ENCODE assay signal across 8 cellular contexts in genomic region chr15:65184944-65185717, GRCh38. TPM values are rescaled to one million over a fixed set of nuclear protein-coding genes. Genes with fewer than 3 reads are reported as not detected.
DNase-seq lines count a peak whose midpoint lies in the region; ATAC-seq, FAIRE-seq and TF ChIP-seq lines count a peak whose summit lies in the region.

CLPX (minus strand) TSS chr15:65185342; CDS start chr15:65185153, 189 bp downstream.

- no peaks in the 10 kb centered on the region for H3K9me3 ChIP-seq in Loucy (ENCODE audit: insufficient read depth, low read depth, low read length)
- no peaks in the 10 kb centered on the region for H3K9me3 ChIP-seq in RWPE2 (ENCODE audit: severe bottlenecking)

- no peak for TF ChIP-seq CTCF in Loucy (conservative IDR thresholded peaks at IDR 0.05; ENCODE audit: low read length)
- no peak for TF ChIP-seq CTCF in RWPE2 (IDR thresholded peaks at IDR 0.05; ENCODE audit: poor library complexity, severe bottlenecking)

- peak; percentile 53; the same call in 1 of the 2 replicates for TF ChIP-seq POLR2A in H54 (IDR thresholded peaks at IDR 0.05; ENCODE audit: low read depth, low read length)

- peak within 1 kb of the TSS; percentile 94 for H3K4me2 ChIP-seq in Loucy (ENCODE audit: low read depth, low read length, poor library complexity, severe bottlenecking)

- H3K9ac ChIP-seq in Loucy (ENCODE audit: low read depth, low read length, poor library complexity, severe bottlenecking), result peak within 1 kb of the TSS; percentile 99

- POLR2A ChIA-PET in naive thymus-derived CD8-positive, alpha-beta T cell (lab: Charles Lee), result interaction anchor here (0.5 to 2.7 kb wide), 13 partner anchors 9 to 616 kb away, joined by 3 to 41 read pairs (median 5); partner anchors contain the start of genes PARP16, PDCD7 and RNU5B-1

- H3K36me3 ChIP-seq in Loucy (ENCODE audit: insufficient read depth, low read length), result no peaks in the 10 kb centered on the region
- H3K36me3 ChIP-seq in RWPE2 (ENCODE audit: low read depth), result peaks cover 21% of the 10 kb centered on the region

- H3K27me3 Mint-ChIP-seq in activated T-helper 2 cell treated with anti-CD3 and anti-CD28 coated beads, Interferon-gamma antibody, Interleukin-2, Interleukin-4, amounts not matched to agents 10 μg/mL and 5 μg/mL and 100 μg/mL, durations not matched to agents 14 hours and 24 hours and 36 hours (ENCODE audit: low read depth), result no peaks in the 10 kb centered on the region
- H3K27me3 Mint-ChIP-seq in naive thymus-derived CD8-positive, alpha-beta T cell, result no peaks in the 10 kb centered on the region
- no peaks in the 10 kb centered on the region for H3K27me3 Mint-ChIP-seq in stimulated activated naive B cell treated with anti-CD40 and anti-IgM and Interleukin-4, amounts not matched to agents 10 μg/mL and 1 μg/mL and 100 μg/mL, for 72 hours

- DNase-seq in EL (peak; percentile 93), H54 (ENCODE audit: insufficient read length, low spot score) (peak; percentile 69), RWPE2 (ENCODE audit: low spot score) (peak; percentile 95), fibroblast of peridontal ligament (ENCODE audit: extremely low read depth) (peak; percentile 91)
- peak; percentile 88 for DNase-seq in activated T-helper 2 cell treated with anti-CD3 and anti-CD28 coated beads, Interferon-gamma antibody, Interleukin-2, Interleukin-4, amounts not matched to agents 10 μg/mL and 5 μg/mL and 100 μg/mL, durations not matched to agents 14 hours and 24 hours and 36 hours (ENCODE audit: low spot score)
- peak; percentile 79 to 96 (median 92) for DNase-seq in naive thymus-derived CD8-positive, alpha-beta T cell
- peak; percentile 89 for DNase-seq in stimulated activated naive B cell treated with anti-CD40 and anti-IgM and Interleukin-4, amounts not matched to agents 10 μg/mL and 1 μg/mL and 100 μg/mL, for 72 hours

- H3K36me3 Mint-ChIP-seq in activated T-helper 2 cell treated with anti-CD3 and anti-CD28 coated beads, Interferon-gamma antibody, Interleukin-2, Interleukin-4, amounts not matched to agents 10 μg/mL and 5 μg/mL and 100 μg/mL, durations not matched to agents 14 hours and 24 hours and 36 hours (ENCODE audit: low read depth), result peaks cover 18% of the 10 kb centered on the region
- H3K36me3 Mint-ChIP-seq in naive thymus-derived CD8-positive, alpha-beta T cell, result peaks cover 0 to 9% (median 2%) of the 10 kb centered on the region in 3 donors
- peaks cover 3 to 8% of the 10 kb centered on the region in 2 donors for H3K36me3 Mint-ChIP-seq in stimulated activated naive B cell treated with anti-CD40 and anti-IgM and Interleukin-4, amounts not matched to agents 10 μg/mL and 1 μg/mL and 100 μg/mL, for 72 hours

- intact Hi-C loops in activated T-helper 2 cell treated with anti-CD3 and anti-CD28 coated beads, Interferon-gamma antibody, Interleukin-2, Interleukin-4, amounts not matched to agents 10 μg/mL and 5 μg/mL and 100 μg/mL, durations not matched to agents 14 hours and 24 hours and 36 hours (cut with micrococcal nuclease), result loop anchor here (1.0 to 5.0 kb wide), 4 partner anchors 52 to 483 kb away; partner anchors contain the start of genes PDCD7, RNU5A-1 and RNU5B-1

- ATAC-seq in RWPE2 (ENCODE audit: low read depth), result peak; percentile 85
- peak; percentile 96 to 97 for ATAC-seq in naive thymus-derived CD8-positive, alpha-beta T cell
- ATAC-seq in stimulated activated naive B cell treated with anti-CD40 and anti-IgM and Interleukin-4, amounts not matched to agents 10 μg/mL and 1 μg/mL and 100 μg/mL, for 72 hours (replicated peaks), result peak; percentile 90 to 92

- peaks cover 50% of the 10 kb centered on the region for H3K79me2 ChIP-seq in Loucy (ENCODE audit: insufficient read depth, low read length)

- FAIRE-seq in H54 (lab: Jason Lieb, UNC), result no peak

- peaks cover 8% of the 10 kb centered on the region for H3K27me3 ChIP-seq in Loucy (ENCODE audit: insufficient read depth, low read length, poor library complexity, severe bottlenecking)
- H3K27me3 ChIP-seq in RWPE2 (ENCODE audit: insufficient read depth, poor library complexity, severe bottlenecking), result no peaks in the 10 kb centered on the region

- peak within 1 kb of the TSS; percentile 97 for H3K4me3 Mint-ChIP-seq in activated T-helper 2 cell treated with anti-CD3 and anti-CD28 coated beads, Interferon-gamma antibody, Interleukin-2, Interleukin-4, amounts not matched to agents 10 μg/mL and 5 μg/mL and 100 μg/mL, durations not matched to agents 14 hours and 24 hours and 36 hours (ENCODE audit: low read depth)
- peak within 1 kb of the TSS; percentile 89 to 97 (median 94) for H3K4me3 Mint-ChIP-seq in naive thymus-derived CD8-positive, alpha-beta T cell
- peak within 1 kb of the TSS; percentile 94 for H3K4me3 Mint-ChIP-seq in stimulated activated naive B cell treated with anti-CD40 and anti-IgM and Interleukin-4, amounts not matched to agents 10 μg/mL and 1 μg/mL and 100 μg/mL, for 72 hours

- no peaks in the 10 kb centered on the region for H3K9me3 Mint-ChIP-seq in activated T-helper 2 cell treated with anti-CD3 and anti-CD28 coated beads, Interferon-gamma antibody, Interleukin-2, Interleukin-4, amounts not matched to agents 10 μg/mL and 5 μg/mL and 100 μg/mL, durations not matched to agents 14 hours and 24 hours and 36 hours
- no peaks in the 10 kb centered on the region for H3K9me3 Mint-ChIP-seq in naive thymus-derived CD8-positive, alpha-beta T cell
- no peaks in the 10 kb centered on the region for H3K9me3 Mint-ChIP-seq in stimulated activated naive B cell treated with anti-CD40 and anti-IgM and Interleukin-4, amounts not matched to agents 10 μg/mL and 1 μg/mL and 100 μg/mL, for 72 hours

- H3K4me3 ChIP-seq in Loucy (ENCODE audit: low read length, poor library complexity, severe bottlenecking) (peak within 1 kb of the TSS; percentile 91), RWPE2 (ENCODE audit: severe bottlenecking) (peak within 1 kb of the TSS; percentile 94)

- H3F3A ChIP-seq in Loucy (ENCODE audit: low read depth), result no peaks in the 10 kb centered on the region

- H3K27ac ChIP-seq in RWPE2 (ENCODE audit: poor library complexity, severe bottlenecking), result peak within 1 kb of the TSS; percentile 64

- H4K20me1 ChIP-seq in Loucy (ENCODE audit: insufficient read depth, low read length, poor library complexity, severe bottlenecking), result peaks cover 25% of the 10 kb centered on the region

- peak within 1 kb of the TSS; percentile 90 for H3K27ac Mint-ChIP-seq in activated T-helper 2 cell treated with anti-CD3 and anti-CD28 coated beads, Interferon-gamma antibody, Interleukin-2, Interleukin-4, amounts not matched to agents 10 μg/mL and 5 μg/mL and 100 μg/mL, durations not matched to agents 14 hours and 24 hours and 36 hours
- H3K27ac Mint-ChIP-seq in naive thymus-derived CD8-positive, alpha-beta T cell, result peak within 1 kb of the TSS; percentile 92 to 98 (median 97)
- H3K27ac Mint-ChIP-seq in stimulated activated naive B cell treated with anti-CD40 and anti-IgM and Interleukin-4, amounts not matched to agents 10 μg/mL and 1 μg/mL and 100 μg/mL, for 72 hours, result peak within 1 kb of the TSS; percentile 95

- H3K9me2 ChIP-seq in Loucy (replicated peaks; ENCODE audit: low read depth, low read length), result no peaks in the 10 kb centered on the region

- peak within 1 kb of the TSS; percentile 99 for H2AFZ ChIP-seq in Loucy (ENCODE audit: low read length)

- H3K4me1 ChIP-seq in Loucy (ENCODE audit: insufficient read depth, low read length, poor library complexity, severe bottlenecking), result peaks cover 20% of the 10 kb centered on the region
- peaks cover 10% of the 10 kb centered on the region for H3K4me1 ChIP-seq in RWPE2 (ENCODE audit: insufficient read depth, poor library complexity, severe bottlenecking)

- peaks cover 27% of the 10 kb centered on the region for H3K4me1 Mint-ChIP-seq in activated T-helper 2 cell treated with anti-CD3 and anti-CD28 coated beads, Interferon-gamma antibody, Interleukin-2, Interleukin-4, amounts not matched to agents 10 μg/mL and 5 μg/mL and 100 μg/mL, durations not matched to agents 14 hours and 24 hours and 36 hours (ENCODE audit: low read depth)
- peaks cover 10 to 37% (median 31%) of the 10 kb centered on the region in 4 donors for H3K4me1 Mint-ChIP-seq in naive thymus-derived CD8-positive, alpha-beta T cell
- H3K4me1 Mint-ChIP-seq in stimulated activated naive B cell treated with anti-CD40 and anti-IgM and Interleukin-4, amounts not matched to agents 10 μg/mL and 1 μg/mL and 100 μg/mL, for 72 hours, result peaks cover 9 to 27% of the 10 kb centered on the region in 2 donors

RNA-seq across cellular contexts. Expression of gene CLPX, which starts in this region (rescaled TPM):
- 53.5 and 59.2 TPM in 2 replicates for total RNA-seq in activated T-helper 2 cell treated with anti-CD3 and anti-CD28 coated beads, Interferon-gamma antibody, Interleukin-2, Interleukin-4, amounts not matched to agents 10 μg/mL and 5 μg/mL and 100 μg/mL, durations not matched to agents 14 hours and 24 hours and 36 hours
- 10 to 100 TPM; 59.6 to 60.2 TPM for total RNA-seq in naive thymus-derived CD8-positive, alpha-beta T cell
- polyA plus RNA-seq in naive thymus-derived CD8-positive, alpha-beta T cell, result 10 to 100 TPM; 30.0 to 33.8 (median 31.3) TPM

Comparison
In these comparisons a context has a peak if more than half of its experiments do, and no peak if none do; other contexts are left out.
1. Peak in every context shown above with its lines: DNase-seq, ATAC-seq, H3K4me3 ChIP-seq and H3K27ac ChIP-seq.